ENCODE assay signal across 8 cellular contexts in the genomic region with DNA sequence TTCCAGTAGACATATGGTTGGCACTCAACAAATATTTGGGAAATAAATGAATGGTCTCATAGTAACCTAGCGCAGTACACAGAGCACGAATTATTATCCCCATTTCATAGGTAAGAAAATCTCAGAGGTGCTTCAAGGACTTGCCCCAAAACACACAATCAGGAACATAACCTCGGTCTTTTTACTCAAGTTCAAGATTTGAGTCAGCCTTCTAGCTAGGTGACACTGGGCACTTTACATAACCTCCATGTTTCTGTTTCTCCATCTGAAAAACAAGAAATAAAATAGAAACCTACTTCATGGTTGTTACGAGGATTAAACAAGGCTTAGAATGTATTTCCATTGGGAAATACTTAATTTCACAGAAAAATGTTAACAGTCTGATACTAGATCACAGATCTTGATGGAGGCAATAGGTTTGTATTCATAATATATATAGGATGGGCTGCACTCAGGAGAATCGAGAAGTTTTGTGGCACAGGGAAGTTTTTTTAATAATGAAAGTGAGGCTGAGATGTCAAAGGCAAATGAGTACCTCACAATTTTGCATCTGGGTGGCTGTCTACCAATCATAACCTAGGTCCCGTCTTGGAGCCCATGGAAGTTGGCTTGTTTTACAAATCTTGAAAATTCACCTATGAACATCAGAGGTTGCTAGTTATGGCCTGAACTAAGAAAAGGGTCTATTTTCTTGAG.
DNase-seq lines count a peak whose midpoint lies in the region; ATAC-seq and TF ChIP-seq lines count a peak whose summit lies in the region.

No MANE protein-coding gene starts in this region.

- H3K27ac ChIP-seq in iPS-20b (ENCODE audit: low read length) (no peak overlapping the region), colonic mucosa (no peak overlapping the region)

- H3K4me1 ChIP-seq in iPS-20b (ENCODE audit: insufficient read depth, low read length), result peaks cover 5% of the 10 kb centered on the region; the same call in 1 of the 2 replicates
- H3K4me1 ChIP-seq in colonic mucosa, result no peaks in the 10 kb centered on the region

- no peak for TF ChIP-seq CTCF in colonic mucosa (IDR thresholded peaks at IDR 0.05)

- H3K9ac ChIP-seq in iPS-20b (ENCODE audit: low read depth, low read length) (peak overlapping the region; percentile 60; the same call in 1 of the 2 replicates), colonic mucosa (ENCODE audit: low read depth in 2 of 2, low read length in 2 of 2) (no peak overlapping the region)

- peak; percentile 71 for ATAC-seq in GM21360 (IDR thresholded peaks at IDR 0.05; ENCODE audit: unreplicated experiment)
- ATAC-seq in HG03469 (IDR thresholded peaks at IDR 0.05; ENCODE audit: unreplicated experiment), result peak; percentile 30

- no peaks in the 10 kb centered on the region; the same call in 1 of the 2 replicates for H3K9me3 ChIP-seq in iPS-20b (ENCODE audit: insufficient read depth, low read depth, low read length)
- H3K9me3 ChIP-seq in colonic mucosa, result no peaks in the 10 kb centered on the region

- H3K36me3 ChIP-seq in iPS-20b (ENCODE audit: insufficient read depth, low read depth, low read length) (no peaks in the 10 kb centered on the region), colonic mucosa (no peaks in the 10 kb centered on the region)

- H3K4me3 ChIP-seq in iPS-20b (ENCODE audit: low read length) (no peak overlapping the region), colonic mucosa (no peak overlapping the region)

- H3K27me3 ChIP-seq in iPS-20b (ENCODE audit: insufficient read depth, low read length) (no peaks in the 10 kb centered on the region), colonic mucosa (no peaks in the 10 kb centered on the region)

- intact Hi-C loops in colonic mucosa (cut with DNase I), result loop anchor here (5.0 to 10.0 kb wide), 4 partner anchors 147 to 489 kb away; a partner anchor contains a TSS

- peak; percentile 32 for DNase-seq in CD1c-positive myeloid dendritic cell (ENCODE audit: extremely low spot score)
- DNase-seq in HuH-7 (ENCODE audit: low spot score), result no peak
- DNase-seq in NCI-H446 treated with DMSO at 0.1 percent for 48 hours (lab: John Stamatoyannopoulos, UW), result no peak
- no peak for DNase-seq in AG08396 (ENCODE audit: low spot score)
- DNase-seq in colonic mucosa, result no peak
